ENCODE assay signal across 14 cellular contexts in genomic region chr7:33388332-33388731, GRCh38.
A peak's percentile ranks its signal among the peaks of the same experiment; 100 is the strongest.
DNase-seq lines count a peak whose midpoint lies in the region; ATAC-seq and TF ChIP-seq lines count a peak whose summit lies in the region.
"Had no signal": no experiment of that assay in that cellular context is flagged by ENCODE, and none has a peak within 500 bp of the region (broad histone marks: within the 10 kb centered on the region; RNA-seq: fewer than 3 reads in every experiment).

No MANE protein-coding gene starts in this region.

- H3K9ac ChIP-seq in IMR-90 (ENCODE audit: low read depth, low read length) = no peak overlapping the region

- TF ChIP-seq POLR2A in IMR-90 (IDR thresholded peaks at IDR 0.05; ENCODE audit: low read depth, low read length) = no peak

- no peak overlapping the region for H3K27ac ChIP-seq in IMR-90 (ENCODE audit: insufficient read depth, low read length)
- H3K27ac ChIP-seq: C4-2B had no signal

- no peak for ATAC-seq in IMR-90 (ENCODE audit: low read depth)
- ATAC-seq in HG02763 (IDR thresholded peaks at IDR 0.05; ENCODE audit: unreplicated experiment) = no peak
- ATAC-seq: GM23338 had no signal

- intact Hi-C loops in IMR-90 (cut with micrococcal nuclease) = no loop called here

- no peaks in the 10 kb centered on the region for H3K4me1 ChIP-seq in IMR-90 (ENCODE audit: control insufficient read depth, insufficient read depth, low read length)
- H3K4me1 ChIP-seq: BE2C had no signal

- no peaks in the 10 kb centered on the region for H3K9me1 ChIP-seq in IMR-90 (ENCODE audit: insufficient read depth, low read length)

- no peaks in the 10 kb centered on the region for H3K36me3 ChIP-seq in IMR-90 (ENCODE audit: control insufficient read depth, insufficient read depth, low read length)
- H3K36me3 ChIP-seq: BE2C had no signal

- TF ChIP-seq CTCF in AG10803 (conservative IDR thresholded peaks at IDR 0.05; ENCODE audit: low read length) = no peak
- TF ChIP-seq CTCF in IMR-90 (conservative IDR thresholded peaks at IDR 0.05; ENCODE audit: low read depth, low read length) = no peak
- TF ChIP-seq CTCF in fibroblast of pulmonary artery (IDR thresholded peaks at IDR 0.05; ENCODE audit: low read length, missing control alignments) = no peak

- dilution Hi-C loops in IMR-90 (cut with HindIII; ENCODE audit: low sequenced_read_pairs, unreplicated experiment) = no loop called here

- H2AFZ ChIP-seq in IMR-90 (replicated peaks; ENCODE audit: low read length, poor library complexity) = no peak overlapping the region
- H2AFZ ChIP-seq: GM23338 had no signal

- no peak overlapping the region for H4K91ac ChIP-seq in IMR-90 (ENCODE audit: insufficient read depth, low read depth, low read length)

- peak; percentile 3 for DNase-seq in AG10803 (ENCODE audit: low read depth)
- peak; percentile 18 for DNase-seq in IMR-90
- DNase-seq in fibroblast of pulmonary artery (ENCODE audit: low read depth) = peak; percentile 51
- DNase-seq in non-pigmented ciliary epithelial cell (ENCODE audit: low read depth) = peak; percentile 8
- DNase-seq in activated CD4-positive, alpha-beta T cell treated with anti-CD3 and anti-CD28 coated beads, Interleukin-2, amount 50 U/mL, for 1 hour = no peak
- DNase-seq in putamen (ENCODE audit: low spot score) = no peak
- DNase-seq: 8988T; BE2C; CD4-positive, alpha-beta memory T cell; DMS79; H9 had no signal

- H4K20me1 ChIP-seq in IMR-90 (ENCODE audit: insufficient read depth, low read length) = no peaks in the 10 kb centered on the region

- no peak overlapping the region for H3K14ac ChIP-seq in IMR-90 (replicated peaks; ENCODE audit: low read depth, low read length)

- no peak overlapping the region for H3K4me2 ChIP-seq in IMR-90 (ENCODE audit: low read depth, low read length)
- H3K4me2 ChIP-seq: GM23338 had no signal

- H2BK120ac ChIP-seq in IMR-90 (ENCODE audit: low read depth, low read length) = no peak overlapping the region

- no peak overlapping the region for H2BK5ac ChIP-seq in IMR-90 (ENCODE audit: low read depth, low read length, poor library complexity, severe bottlenecking)

- no peak overlapping the region for H3K4ac ChIP-seq in IMR-90 (ENCODE audit: low read depth, low read length)

- CTCF ChIA-PET in IMR-90 (lab: Yijun Ruan, JAX) = no interaction called here

- no peaks in the 10 kb centered on the region for H3K79me1 ChIP-seq in IMR-90 (ENCODE audit: low read depth in 1 of 2, low read length in 2 of 2)

- no peak for TF ChIP-seq RAD21 in IMR-90 (IDR thresholded peaks at IDR 0.05; ENCODE audit: low read length)

- no peak overlapping the region for H2AK9ac ChIP-seq in IMR-90 (replicated peaks; ENCODE audit: low read depth, low read length, poor library complexity)

- H2BK20ac ChIP-seq in IMR-90 (ENCODE audit: low read depth, low read length) = no peak overlapping the region

- in situ Hi-C loops in IMR-90 (cut with MboI; ENCODE audit: low sequenced_read_pairs) = no loop called here

- H3K18ac ChIP-seq in IMR-90 (ENCODE audit: low read depth, low read length) = no peak overlapping the region

- POLR2A ChIA-PET in IMR-90 (lab: Charles Lee; ENCODE audit: unreplicated experiment) = no interaction called here

- no peak overlapping the region for H3K56ac ChIP-seq in IMR-90 (ENCODE audit: extremely low read depth, insufficient read depth, low read length)

- no TSS peak for BruUV-seq in IMR-90 (replicated peaks; lab: Mats Ljungman, UMichigan)

- no peak overlapping the region for H4K5ac ChIP-seq in IMR-90 (ENCODE audit: low read depth, low read length)

- no peak overlapping the region for H3K4me3 ChIP-seq in AG10803 (ENCODE audit: low read length)
- no peak overlapping the region for H3K4me3 ChIP-seq in IMR-90 (ENCODE audit: insufficient read depth, low read depth, low read length)
- no peak overlapping the region for H3K4me3 ChIP-seq in fibroblast of pulmonary artery (replicated peaks; ENCODE audit: low read depth, low read length)
- H3K4me3 ChIP-seq: GM23338 had no signal

- H3K23ac ChIP-seq in IMR-90 (ENCODE audit: low read depth, low read length) = no peak overlapping the region

- no peaks in the 10 kb centered on the region for H3K27me3 ChIP-seq in IMR-90 (ENCODE audit: control insufficient read depth, insufficient read depth, low read length)
- H3K27me3 ChIP-seq: BE2C had no signal

- H2BK15ac ChIP-seq in IMR-90 (ENCODE audit: low read depth, low read length) = no peak overlapping the region

- no peaks in the 10 kb centered on the region for H3K9me3 ChIP-seq in IMR-90 (ENCODE audit: control insufficient read depth, insufficient read depth, low read length)
- H3K9me3 ChIP-seq: BE2C had no signal

- no CpG with 5 or more reads among the region's 3 CpGs for WGBS in IMR-90 (ENCODE audit: extremely low coverage in 2 of 2, insufficient read length in 1 of 2), 2 experiments

- H4K8ac ChIP-seq in IMR-90 (ENCODE audit: low read depth in 2 of 2, low read length in 2 of 2) = no peak overlapping the region

- no peak overlapping the region for H2AK5ac ChIP-seq in IMR-90 (ENCODE audit: low read depth, low read length)

TF ChIP-seq in IMR-90, 13 proteins besides CTCF, POLR2A, EP300 and RAD21:
- TF ChIP-seq MAZ (IDR thresholded peaks at IDR 0.05; ENCODE audit: borderline replicate concordance, low read depth, low read length) = no peak
- no peak for TF ChIP-seq SMC3 (IDR thresholded peaks at IDR 0.05; ENCODE audit: low read depth, low read length)
- TF ChIP-seq MXI1 (IDR thresholded peaks at IDR 0.05; ENCODE audit: borderline replicate concordance, low read depth, low read length) = no peak
- TF ChIP-seq CEBPB (IDR thresholded peaks at IDR 0.05; ENCODE audit: low read depth, low read length) = no peak
- no peak for TF ChIP-seq ELK1 (IDR thresholded peaks at IDR 0.05; ENCODE audit: borderline replicate concordance, low read depth, low read length)
- TF ChIP-seq RCOR1 (IDR thresholded peaks at IDR 0.05; ENCODE audit: insufficient replicate concordance, low read length) = no peak
- no peak for TF ChIP-seq BHLHE40 (IDR thresholded peaks at IDR 0.05; ENCODE audit: low read depth, low read length)
- TF ChIP-seq CHD1 (IDR thresholded peaks at IDR 0.05; ENCODE audit: low read depth, low read length) = no peak
- no peak for TF ChIP-seq USF2 (IDR thresholded peaks at IDR 0.05; ENCODE audit: low read depth, low read length)
- TF ChIP-seq MAFK (IDR thresholded peaks at IDR 0.05; ENCODE audit: low read depth, low read length) = no peak

Comparison
In these comparisons a context has a peak if more than half of its experiments do, and no peak if none do; other contexts are left out.
1. DNase-seq: peak in AG10803 (single experiment), IMR-90 (single experiment), fibroblast of pulmonary artery (single experiment) and non-pigmented ciliary epithelial cell (single experiment); none in activated CD4-positive, alpha-beta T cell treated with anti-CD3 and anti-CD28 coated beads, Interleukin-2, amount 50 U/mL, for 1 hour (single experiment) and putamen (single experiment).